9 cellular contexts compared by ENCODE assay signal in genomic region chr4:95095352-95095974, GRCh38.
DNase-seq lines count a peak whose midpoint lies in the region; ATAC-seq and TF ChIP-seq lines count a peak whose summit lies in the region.
"Had no signal": no experiment of that assay in that cellular context is flagged by ENCODE, and none has a peak within 500 bp of the region (broad histone marks: within the 10 kb centered on the region; RNA-seq: fewer than 3 reads in every experiment).

No MANE protein-coding gene starts in this region.

- TF ChIP-seq CTCF in AG09319 (IDR thresholded peaks at IDR 0.05; ENCODE audit: low read depth, low read length) (peak; percentile 61), WERI-Rb-1 (IDR thresholded peaks at IDR 0.05; ENCODE audit: low read depth, low read length) (peak; percentile 32; the same call in 1 of the 2 replicates), CD14-positive monocyte (IDR thresholded peaks at IDR 0.05) (no peak)

- H3K9me3 ChIP-seq in HAP-1 (no peaks in the 10 kb centered on the region), WERI-Rb-1 (ENCODE audit: severe bottlenecking) (no peaks in the 10 kb centered on the region)

- no peak overlapping the region for H3K4me3 Mint-ChIP-seq in CD14-positive monocyte
- H3K4me3 Mint-ChIP-seq in activated T-helper 1 cell treated with anti-CD3 and anti-CD28 coated beads, Interleukin-12 subunit alpha, Interleukin-12 subunit beta, Interleukin-2, Interleukin-4 antibody, amounts not matched to agents 30 ng/mL and 10 ng/mL and 1 ng/mL, durations not matched to agents 14 hours and 24 hours and 36 hours = no peak overlapping the region
- H3K4me3 Mint-ChIP-seq: activated naive CD8-positive, alpha-beta T cell treated with anti-CD3 and anti-CD28 coated beads, Interleukin-2, amount 10 ng/mL, durations not matched to agents 7 days and 5 days had no signal

- H3K9me3 Mint-ChIP-seq in CD14-positive monocyte = peaks cover 0 to 2% (median 0%) of the 10 kb centered on the region in 7 donors
- no peaks in the 10 kb centered on the region for H3K9me3 Mint-ChIP-seq in activated T-helper 1 cell treated with anti-CD3 and anti-CD28 coated beads, Interleukin-12 subunit alpha, Interleukin-12 subunit beta, Interleukin-2, Interleukin-4 antibody, amounts not matched to agents 30 ng/mL and 10 ng/mL and 1 ng/mL, durations not matched to agents 14 hours and 24 hours and 36 hours
- H3K9me3 Mint-ChIP-seq: activated naive CD8-positive, alpha-beta T cell treated with anti-CD3 and anti-CD28 coated beads, Interleukin-2, amount 10 ng/mL, durations not matched to agents 7 days and 5 days had no signal

- H3K36me3 ChIP-seq in HAP-1 (replicated peaks) = no peaks in the 10 kb centered on the region
- no peaks in the 10 kb centered on the region for H3K36me3 ChIP-seq in WERI-Rb-1

- no peak overlapping the region for H3K27ac ChIP-seq in WERI-Rb-1

- in situ Hi-C loops in HAP-1 (cut with MboI; ENCODE audit: low sequenced_read_pairs) = no loop called here

- H3K36me3 Mint-ChIP-seq in CD14-positive monocyte = no peaks in the 10 kb centered on the region
- H3K36me3 Mint-ChIP-seq in activated T-helper 1 cell treated with anti-CD3 and anti-CD28 coated beads, Interleukin-12 subunit alpha, Interleukin-12 subunit beta, Interleukin-2, Interleukin-4 antibody, amounts not matched to agents 30 ng/mL and 10 ng/mL and 1 ng/mL, durations not matched to agents 14 hours and 24 hours and 36 hours (ENCODE audit: low read depth) = no peaks in the 10 kb centered on the region
- H3K36me3 Mint-ChIP-seq: activated naive CD8-positive, alpha-beta T cell treated with anti-CD3 and anti-CD28 coated beads, Interleukin-2, amount 10 ng/mL, durations not matched to agents 7 days and 5 days had no signal

- no peak overlapping the region for H3K4me3 ChIP-seq in HAP-1
- no peak overlapping the region for H3K4me3 ChIP-seq in WERI-Rb-1 (ENCODE audit: low read depth, low read length)

- no peak overlapping the region for H3K27ac Mint-ChIP-seq in CD14-positive monocyte
- no peak overlapping the region for H3K27ac Mint-ChIP-seq in activated T-helper 1 cell treated with anti-CD3 and anti-CD28 coated beads, Interleukin-12 subunit alpha, Interleukin-12 subunit beta, Interleukin-2, Interleukin-4 antibody, amounts not matched to agents 30 ng/mL and 10 ng/mL and 1 ng/mL, durations not matched to agents 14 hours and 24 hours and 36 hours
- H3K27ac Mint-ChIP-seq: activated naive CD8-positive, alpha-beta T cell treated with anti-CD3 and anti-CD28 coated beads, Interleukin-2, amount 10 ng/mL, durations not matched to agents 7 days and 5 days had no signal

- H3K27me3 ChIP-seq in HAP-1 (ENCODE audit: low read depth) (no peaks in the 10 kb centered on the region), WERI-Rb-1 (ENCODE audit: insufficient read depth, low read depth, severe bottlenecking) (no peaks in the 10 kb centered on the region)

- no peak for DNase-seq in AG09319 (ENCODE audit: extremely low read depth, low read depth)
- peak; percentile 35 to 42 for DNase-seq in HAP-1 (ENCODE audit: low spot score in 2 of 2)
- peak; percentile 20 for DNase-seq in WERI-Rb-1
- DNase-seq in kidney glomerular epithelial cell (lab: John Stamatoyannopoulos, UW) = peak; percentile 40
- no peak for DNase-seq in CD14-positive monocyte (ENCODE audit: low spot score)
- DNase-seq in activated T-helper 1 cell treated with anti-CD3 and anti-CD28 coated beads, Interleukin-12 subunit alpha, Interleukin-12 subunit beta, Interleukin-2, Interleukin-4 antibody, amounts not matched to agents 30 ng/mL and 10 ng/mL and 1 ng/mL, durations not matched to agents 14 hours and 24 hours and 36 hours (ENCODE audit: low spot score) = no peak
- DNase-seq: activated naive CD8-positive, alpha-beta T cell treated with anti-CD3 and anti-CD28 coated beads, Interleukin-2, amount 10 ng/mL, durations not matched to agents 7 days and 5 days had no signal

- no peaks in the 10 kb centered on the region for H3K4me1 ChIP-seq in HAP-1

- intact Hi-C loops in CD14-positive monocyte (cut with micrococcal nuclease) = no loop called here
- intact Hi-C loops in activated T-helper 1 cell treated with anti-CD3 and anti-CD28 coated beads, Interleukin-12 subunit alpha, Interleukin-12 subunit beta, Interleukin-2, Interleukin-4 antibody, amounts not matched to agents 30 ng/mL and 10 ng/mL and 1 ng/mL, durations not matched to agents 14 hours and 24 hours and 36 hours (cut with micrococcal nuclease) = loop anchor here (10.0 kb wide), 1 partner anchor 471 kb away; no protein-coding TSS in a partner anchor

- ATAC-seq in GM21529 (IDR thresholded peaks at IDR 0.05; ENCODE audit: unreplicated experiment) (no peak), GM21619 (IDR thresholded peaks at IDR 0.05; ENCODE audit: unreplicated experiment) (no peak)

- peaks cover 0 to 2% (median 0%) of the 10 kb centered on the region in 3 donors for H3K27me3 Mint-ChIP-seq in CD14-positive monocyte (ENCODE audit: low read depth in 3 of 3)
- peaks cover 7% of the 10 kb centered on the region for H3K27me3 Mint-ChIP-seq in activated T-helper 1 cell treated with anti-CD3 and anti-CD28 coated beads, Interleukin-12 subunit alpha, Interleukin-12 subunit beta, Interleukin-2, Interleukin-4 antibody, amounts not matched to agents 30 ng/mL and 10 ng/mL and 1 ng/mL, durations not matched to agents 14 hours and 24 hours and 36 hours (ENCODE audit: insufficient read depth)

- peaks cover 8% of the 10 kb centered on the region for H3K4me1 Mint-ChIP-seq in CD14-positive monocyte
- no peaks in the 10 kb centered on the region for H3K4me1 Mint-ChIP-seq in activated T-helper 1 cell treated with anti-CD3 and anti-CD28 coated beads, Interleukin-12 subunit alpha, Interleukin-12 subunit beta, Interleukin-2, Interleukin-4 antibody, amounts not matched to agents 30 ng/mL and 10 ng/mL and 1 ng/mL, durations not matched to agents 14 hours and 24 hours and 36 hours (ENCODE audit: low read depth)
- H3K4me1 Mint-ChIP-seq: activated naive CD8-positive, alpha-beta T cell treated with anti-CD3 and anti-CD28 coated beads, Interleukin-2, amount 10 ng/mL, durations not matched to agents 7 days and 5 days had no signal

Comparison
In these comparisons a context has a peak if more than half of its experiments do, and no peak if none do; other contexts are left out.
1. DNase-seq: peak in HAP-1 (2 of 2), WERI-Rb-1 (single experiment) and kidney glomerular epithelial cell (single experiment); none in AG09319 (single experiment), CD14-positive monocyte (single experiment) and activated T-helper 1 cell treated with anti-CD3 and anti-CD28 coated beads, Interleukin-12 subunit alpha, Interleukin-12 subunit beta, Interleukin-2, Interleukin-4 antibody, amounts not matched to agents 30 ng/mL and 10 ng/mL and 1 ng/mL, durations not matched to agents 14 hours and 24 hours and 36 hours (single experiment).